1 cellular context compared by ENCODE assay signal in genomic region chr17:14069251-14069981, GRCh38.
TF ChIP-seq lines count a peak whose summit lies in the region.

TSS of gene COX10 (plus strand) at chr17:14069504. CDS start at chr17:14069606, 102 bp downstream.

TF ChIP-seq in K562, 482 proteins besides CTCF, POLR2A, EP300 and RAD21 (continued from another document and continues in another):
- TF ChIP-seq ZNF639 (CRISPR knock-in tag; conservative IDR thresholded peaks at IDR 0.05 in 1 of 2, IDR thresholded peaks at IDR 0.05 in 1 of 2) (0 out of 4 replicates have a peak, but pooled peaks of 1 of the 2 experiments have one; percentile 34), ZKSCAN3 (CRISPR knock-in tag; IDR thresholded peaks at IDR 0.05) (no peak), VEZF1 (CRISPR knock-in tag; IDR thresholded peaks at IDR 0.05) (peak; percentile 57; the same call in 1 of the 2 replicates), TAF7 (tag; IDR thresholded peaks at IDR 0.05) (peak; percentile 71), TFAP4 (CRISPR knock-in tag; IDR thresholded peaks at IDR 0.05; ENCODE audit: borderline replicate concordance) (0 out of 2 replicates have a peak, but pooled peaks have one; percentile 50), TAF9B (IDR thresholded peaks at IDR 0.05; ENCODE audit: partially characterized antibody) (peak; percentile 93), MTA3 (IDR thresholded peaks at IDR 0.05; ENCODE audit: borderline replicate concordance) (0 out of 2 replicates have a peak, but pooled peaks have one; percentile 44), ZNF764 (CRISPR knock-in tag; IDR thresholded peaks at IDR 0.05; ENCODE audit: low read depth) (no peak), CXXC5 (CRISPR knock-in tag; IDR thresholded peaks at IDR 0.05) (peak; percentile 41; the same call in 1 of the 2 replicates), ZFX (CRISPR knock-in tag; IDR thresholded peaks at IDR 0.05) (peak; percentile 59), E2F8 (IDR thresholded peaks at IDR 0.05; ENCODE audit: low read depth, partially characterized antibody) (peak; percentile 51), GABPA (tag; conservative IDR thresholded peaks at IDR 0.05; ENCODE audit: low read depth) (peak; percentile 96), SIX5 (IDR thresholded peaks at IDR 0.05; ENCODE audit: borderline replicate concordance in 1 of 2, insufficient read depth in 1 of 2, low read depth in 1 of 2, low read length in 2 of 2) (peak in 1 of 2 experiments; percentile 21; a peak in 1 of 4 replicates), ESRRA (IDR thresholded peaks at IDR 0.05; ENCODE audit: borderline replicate concordance, low read depth) (peak; percentile 96), ZNF778 (CRISPR knock-in tag; IDR thresholded peaks at IDR 0.05) (no peak), ATF1 (CRISPR knock-in tag; IDR thresholded peaks at IDR 0.05) (no peak), ATF1 (tag; IDR thresholded peaks at IDR 0.05) (peak; percentile 94), SUPT5H (IDR thresholded peaks at IDR 0.05) (peak; percentile 90), PREB (CRISPR knock-in tag; IDR thresholded peaks at IDR 0.05) (no peak), ELF1 (tag; IDR thresholded peaks at IDR 0.05) (peak; percentile 81), SIN3A (IDR thresholded peaks at IDR 0.05; ENCODE audit: borderline replicate concordance in 2 of 2, control insufficient read depth in 1 of 2, low read depth in 2 of 2, low read length in 2 of 2) (peak; percentile 91 to 92; a peak in 2 of 4 replicates), TBP (optimal IDR thresholded peaks at IDR 0.05; ENCODE audit: low read depth, low read length) (peak; percentile 83), LCOR (CRISPR knock-in tag; IDR thresholded peaks at IDR 0.05) (no peak), MAX (CRISPR knock-in tag; IDR thresholded peaks at IDR 0.05) (peak; percentile 87; the same call in 1 of the 2 replicates), EGR1 (conservative IDR thresholded peaks at IDR 0.05) (peak; percentile 73), MAZ (CRISPR knock-in tag; conservative IDR thresholded peaks at IDR 0.05 in 1 of 2, IDR thresholded peaks at IDR 0.05 in 1 of 2) (peak; percentile 66 to 78; a peak in 3 of 4 replicates), CBFB (CRISPR knock-in tag; IDR thresholded peaks at IDR 0.05) (no peak), GABPB1 (CRISPR knock-in tag; IDR thresholded peaks at IDR 0.05) (peak; percentile 94), JUN (IDR thresholded peaks at IDR 0.05; ENCODE audit: borderline replicate concordance, low read depth, low read length) (peak; percentile 39; the same call in 1 of the 2 replicates), JUN (CRISPR knock-in tag; IDR thresholded peaks at IDR 0.05; ENCODE audit: borderline replicate concordance) (no peak), SREBF1 (IDR thresholded peaks at IDR 0.05; ENCODE audit: borderline replicate concordance, low read depth, low read length) (no peak), TEAD1 (CRISPR knock-in tag; IDR thresholded peaks at IDR 0.05) (peak in 1 of 2 experiments; percentile 61; a peak in 1 of 4 replicates), RBFOX2 (IDR thresholded peaks at IDR 0.05; ENCODE audit: low read depth, low read length) (peak; percentile 93), UBTF (IDR thresholded peaks at IDR 0.05; ENCODE audit: borderline replicate concordance in 1 of 2, low read depth in 2 of 2, low read length in 2 of 2) (0 out of 4 replicates have a peak, but pooled peaks of 1 of the 2 experiments have one; percentile 41), COPS2 (conservative IDR thresholded peaks at IDR 0.05) (no peak), E2F6 (IDR thresholded peaks at IDR 0.05; ENCODE audit: borderline replicate concordance in 1 of 2, extremely low read depth in 1 of 2, insufficient read depth in 1 of 2, insufficient read length in 1 of 2, low read depth in 1 of 2, low read length in 1 of 2, poor library complexity in 1 of 2, severe bottlenecking in 1 of 2) (peak in 1 of 2 experiments; percentile 28), CSDE1 (IDR thresholded peaks at IDR 0.05) (peak in 1 of 2 experiments; percentile 65; a peak in 1 of 4 replicates), TAF1 (IDR thresholded peaks at IDR 0.05; ENCODE audit: control insufficient read depth, extremely low read depth, insufficient read depth, low read length, severe bottlenecking) (peak; percentile 90), ADNP (tag; IDR thresholded peaks at IDR 0.05) (no peak), ARID4B (CRISPR knock-in tag; IDR thresholded peaks at IDR 0.05) (peak; percentile 95), ZNF165 (CRISPR knock-in tag; IDR thresholded peaks at IDR 0.05; ENCODE audit: borderline replicate concordance) (no peak)
